Comparison of ENCODE assay signal across 8 cellular contexts in genomic region chr7:74253331-74253730, GRCh38. TPM values are rescaled to one million over a fixed set of nuclear protein-coding genes. Genes with fewer than 3 reads are reported as not detected.
DNase-seq lines count a peak whose midpoint lies in the region; ATAC-seq lines count a peak whose summit lies in the region.

No MANE protein-coding gene starts in this region.

- H3K27ac ChIP-seq in iPS-18a (ENCODE audit: low read length): no peak overlapping the region
- H3K27ac ChIP-seq in stomach smooth muscle (ENCODE audit: low read length): no peak overlapping the region
- no peak overlapping the region for H3K27ac ChIP-seq in substantia nigra (ENCODE audit: low read depth, low read length, poor library complexity, severe bottlenecking)

- CTCF ChIA-PET in activated CD4-positive, alpha-beta T cell treated with anti-CD3 and anti-CD28 coated beads, Interleukin-2, amount 10 ng/mL, durations not matched to agents 7 days and 5 days (lab: Charles Lee): interaction anchor here (0.6 to 2.3 kb wide), 6 partner anchors 22 to 347 kb away, joined by 3 to 8 read pairs (median 4); no protein-coding TSS in a partner anchor
- CTCF ChIA-PET in activated CD8-positive, alpha-beta T cell treated with anti-CD3 and anti-CD28 coated beads, Interleukin-2, amount 10 ng/mL, durations not matched to agents 7 days and 5 days (lab: Charles Lee): interaction anchor here (2.0 kb wide), 1 partner anchor 47 kb away, joined by 11 read pairs; no protein-coding TSS in a partner anchor

- no peaks in the 10 kb centered on the region for H3K9me3 ChIP-seq in iPS-18a (ENCODE audit: control insufficient read depth, low read depth, low read length)
- H3K9me3 ChIP-seq in stomach smooth muscle (ENCODE audit: control insufficient read depth in 2 of 2, low read length in 2 of 2): no peaks in the 10 kb centered on the region

- H3K36me3 ChIP-seq in iPS-18a (ENCODE audit: control insufficient read depth, low read depth, low read length) (peaks cover 30% of the 10 kb centered on the region), stomach smooth muscle (ENCODE audit: control insufficient read depth in 2 of 2, insufficient read depth in 2 of 2, low read length in 2 of 2) (peaks cover 10 to 13% of the 10 kb centered on the region in 2 donors)

- POLR2A ChIA-PET in activated CD4-positive, alpha-beta T cell treated with anti-CD3 and anti-CD28 coated beads, Interleukin-2, amount 10 ng/mL, durations not matched to agents 7 days and 5 days (lab: Charles Lee): no interaction called here
- POLR2A ChIA-PET in activated CD8-positive, alpha-beta T cell treated with anti-CD3 and anti-CD28 coated beads, Interleukin-2, amount 10 ng/mL, durations not matched to agents 7 days and 5 days (lab: Charles Lee): interaction anchor here (0.5 to 0.7 kb wide), 3 partner anchors 278 to 514 kb away, joined by 3 to 6 read pairs (median 3); no protein-coding TSS in a partner anchor

- peak overlapping the region; percentile 92 for H3K9ac ChIP-seq in iPS-18a (ENCODE audit: low read length)
- H3K9ac ChIP-seq in stomach smooth muscle (ENCODE audit: low read length in 2 of 2): peak overlapping the region; percentile 86 to 88

- peaks cover 29% of the 10 kb centered on the region for H3K36me3 Mint-ChIP-seq in activated CD4-positive, alpha-beta T cell treated with anti-CD3 and anti-CD28 coated beads, Interleukin-2, amount 10 ng/mL, durations not matched to agents 7 days and 5 days (ENCODE audit: low read depth)
- H3K36me3 Mint-ChIP-seq in activated CD8-positive, alpha-beta T cell treated with anti-CD3 and anti-CD28 coated beads, Interleukin-2, amount 10 ng/mL, durations not matched to agents 7 days and 5 days (ENCODE audit: low read depth): peaks cover 44% of the 10 kb centered on the region

- no peaks in the 10 kb centered on the region for H3K27me3 ChIP-seq in iPS-18a (ENCODE audit: control insufficient read depth, insufficient read depth, low read length)
- no peaks in the 10 kb centered on the region for H3K27me3 ChIP-seq in stomach smooth muscle (ENCODE audit: control insufficient read depth in 1 of 2, insufficient read depth in 2 of 2, low read length in 2 of 2)

- H3K4me3 ChIP-seq in iPS-18a (ENCODE audit: low read length) (peak overlapping the region; percentile 91), stomach smooth muscle (ENCODE audit: low read length in 2 of 2) (peak overlapping the region; percentile 9 to 95)

- H3K9me3 Mint-ChIP-seq in activated CD4-positive, alpha-beta T cell treated with anti-CD3 and anti-CD28 coated beads, Interleukin-2, amount 10 ng/mL, durations not matched to agents 7 days and 5 days: no peaks in the 10 kb centered on the region
- no peaks in the 10 kb centered on the region for H3K9me3 Mint-ChIP-seq in activated CD8-positive, alpha-beta T cell treated with anti-CD3 and anti-CD28 coated beads, Interleukin-2, amount 10 ng/mL, durations not matched to agents 7 days and 5 days (ENCODE audit: insufficient read depth)

- H3K27me3 Mint-ChIP-seq in activated CD4-positive, alpha-beta T cell treated with anti-CD3 and anti-CD28 coated beads, Interleukin-2, amount 10 ng/mL, durations not matched to agents 7 days and 5 days: no peaks in the 10 kb centered on the region
- H3K27me3 Mint-ChIP-seq in activated CD8-positive, alpha-beta T cell treated with anti-CD3 and anti-CD28 coated beads, Interleukin-2, amount 10 ng/mL, durations not matched to agents 7 days and 5 days (ENCODE audit: low read depth): no peaks in the 10 kb centered on the region

- ATAC-seq in activated CD8-positive, alpha-beta T cell treated with anti-CD3 and anti-CD28 coated beads, Interleukin-2, amount 10 ng/mL, durations not matched to agents 7 days and 5 days: no peak
- no peak for ATAC-seq in HG03520 (IDR thresholded peaks at IDR 0.05; ENCODE audit: unreplicated experiment)

- H3K4me3 Mint-ChIP-seq in activated CD4-positive, alpha-beta T cell treated with anti-CD3 and anti-CD28 coated beads, Interleukin-2, amount 10 ng/mL, durations not matched to agents 7 days and 5 days: peak overlapping the region; percentile 95
- H3K4me3 Mint-ChIP-seq in activated CD8-positive, alpha-beta T cell treated with anti-CD3 and anti-CD28 coated beads, Interleukin-2, amount 10 ng/mL, durations not matched to agents 7 days and 5 days: peak overlapping the region; percentile 96

- no peak for DNase-seq in activated CD4-positive, alpha-beta T cell treated with anti-CD3 and anti-CD28 coated beads, Interleukin-2, amount 10 ng/mL, durations not matched to agents 7 days and 5 days
- DNase-seq in activated CD4-positive, alpha-beta T cell treated with anti-CD3 and anti-CD28 coated beads, Interleukin-2, amount 50 U/mL, for 48 hours: no peak
- no peak for DNase-seq in activated CD8-positive, alpha-beta T cell treated with anti-CD3 and anti-CD28 coated beads, Interleukin-2, amount 10 ng/mL, durations not matched to agents 7 days and 5 days
- DNase-seq in activated CD8-positive, alpha-beta memory T cell treated with anti-CD3 and anti-CD28 coated beads for 24 hours: no peak
- no peak for DNase-seq in substantia nigra (lab: John Stamatoyannopoulos, UW)

- H3K4me1 ChIP-seq in iPS-18a (ENCODE audit: control insufficient read depth, low read depth, low read length): peaks cover 9% of the 10 kb centered on the region
- peaks cover 15% of the 10 kb centered on the region for H3K4me1 ChIP-seq in stomach smooth muscle (ENCODE audit: control insufficient read depth, insufficient read depth, low read length)

- peaks cover 49% of the 10 kb centered on the region for H3K4me1 Mint-ChIP-seq in activated CD4-positive, alpha-beta T cell treated with anti-CD3 and anti-CD28 coated beads, Interleukin-2, amount 10 ng/mL, durations not matched to agents 7 days and 5 days
- H3K4me1 Mint-ChIP-seq in activated CD8-positive, alpha-beta T cell treated with anti-CD3 and anti-CD28 coated beads, Interleukin-2, amount 10 ng/mL, durations not matched to agents 7 days and 5 days (ENCODE audit: low read depth): peaks cover 57% of the 10 kb centered on the region

- H3K27ac Mint-ChIP-seq in activated CD4-positive, alpha-beta T cell treated with anti-CD3 and anti-CD28 coated beads, Interleukin-2, amount 10 ng/mL, durations not matched to agents 7 days and 5 days: peak overlapping the region; percentile 96
- H3K27ac Mint-ChIP-seq in activated CD8-positive, alpha-beta T cell treated with anti-CD3 and anti-CD28 coated beads, Interleukin-2, amount 10 ng/mL, durations not matched to agents 7 days and 5 days: peak overlapping the region; percentile 95

RNA-seq across cellular contexts. Expression of gene RFC2, which starts 0.9 kb away (rescaled TPM):
- 10 to 100 TPM; 52.2 to 62.9 TPM for total RNA-seq in activated CD4-positive, alpha-beta T cell treated with anti-CD3 and anti-CD28 coated beads, Interleukin-2, amount 10 ng/mL, durations not matched to agents 7 days and 5 days
- 10 to 100 TPM; 69.5 to 76.5 TPM for total RNA-seq in activated CD8-positive, alpha-beta T cell treated with anti-CD3 and anti-CD28 coated beads, Interleukin-2, amount 10 ng/mL, durations not matched to agents 7 days and 5 days

RNA-seq across cellular contexts. Expression of gene CLIP2, which starts 35.9 kb away (rescaled TPM):
- total RNA-seq in activated CD4-positive, alpha-beta T cell treated with anti-CD3 and anti-CD28 coated beads, Interleukin-2, amount 10 ng/mL, durations not matched to agents 7 days and 5 days: under 1 TPM; 0.72 to 0.89 TPM
- total RNA-seq in activated CD8-positive, alpha-beta T cell treated with anti-CD3 and anti-CD28 coated beads, Interleukin-2, amount 10 ng/mL, durations not matched to agents 7 days and 5 days: 1 to 10 TPM; 1.5 to 1.7 TPM

RNA-seq across cellular contexts. Expression of gene LAT2, which starts 43.5 kb away (rescaled TPM):
- 1 to 10 TPM; 8.0 to 8.4 TPM for total RNA-seq in activated CD4-positive, alpha-beta T cell treated with anti-CD3 and anti-CD28 coated beads, Interleukin-2, amount 10 ng/mL, durations not matched to agents 7 days and 5 days
- 10 to 100 TPM; 31.7 to 31.8 TPM for total RNA-seq in activated CD8-positive, alpha-beta T cell treated with anti-CD3 and anti-CD28 coated beads, Interleukin-2, amount 10 ng/mL, durations not matched to agents 7 days and 5 days
